Comparison of ENCODE assay signal across 8 cellular contexts in the genomic region with DNA sequence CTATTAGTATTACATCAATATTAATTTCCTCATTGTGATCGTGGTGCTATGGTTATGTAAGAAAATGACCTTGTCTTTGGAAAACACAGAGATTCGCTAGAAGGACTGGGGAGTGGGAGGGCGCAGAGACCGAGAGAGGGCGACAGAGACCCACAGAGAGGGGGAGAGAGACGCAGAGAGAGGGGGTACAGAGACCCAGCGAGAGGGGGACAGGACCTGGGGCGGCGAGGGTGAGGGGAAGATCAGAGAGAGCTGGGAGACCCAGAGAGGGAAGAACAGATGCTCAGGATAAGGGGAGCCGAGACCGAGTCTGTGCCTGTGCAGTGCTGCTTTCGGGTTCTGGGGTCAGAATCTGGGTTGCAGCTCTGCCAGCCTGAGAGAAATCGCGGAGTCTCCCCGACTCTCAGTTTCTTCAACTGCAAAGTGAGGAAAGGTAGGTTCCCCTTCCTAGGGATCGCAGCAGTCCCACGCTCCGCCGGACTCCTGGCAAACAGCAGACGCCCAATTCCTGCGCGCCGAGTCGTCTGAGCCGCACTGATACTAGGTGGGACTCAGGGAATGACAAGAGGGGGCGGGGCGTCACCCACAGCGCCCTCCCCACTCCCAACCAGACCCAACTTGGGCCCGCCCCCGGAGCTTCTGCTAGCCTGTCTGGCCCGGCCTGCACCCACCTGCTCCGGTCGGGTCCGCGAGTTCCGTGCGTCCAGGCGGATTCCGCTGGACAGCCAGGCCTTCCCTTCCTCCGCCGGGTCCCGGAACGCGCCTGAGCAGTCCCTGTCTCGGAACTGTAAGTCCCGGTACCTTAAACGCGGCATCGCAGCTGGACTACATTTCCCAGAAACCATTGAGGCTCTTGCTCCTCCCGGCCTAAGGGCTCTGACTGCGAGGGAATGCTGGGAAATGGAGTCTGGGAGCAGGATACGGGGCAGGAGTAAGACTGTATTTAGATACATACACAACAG. TPM values are rescaled to one million over a fixed set of nuclear protein-coding genes. Genes with fewer than 3 reads are reported as not detected.
A peak's percentile ranks its signal among the peaks of the same experiment; 100 is the strongest.
DNase-seq lines count a peak whose midpoint lies in the region; ATAC-seq, FAIRE-seq and TF ChIP-seq lines count a peak whose summit lies in the region.

No MANE protein-coding gene starts in this region.

- no peaks in the 10 kb centered on the region for H3K4me1 ChIP-seq in H1 (replicated peaks in 1 of 4; ENCODE audit: control insufficient read depth in 3 of 4, insufficient read depth in 4 of 4, low read length in 3 of 4)
- no peaks in the 10 kb centered on the region for H3K4me1 ChIP-seq in mesenchymal stem cell (ENCODE audit: control insufficient read depth, insufficient read depth, low read depth, low read length)

- H3K9me3 ChIP-seq in H1 (ENCODE audit: insufficient read depth in 2 of 2, low read depth in 1 of 2, low read length in 1 of 2) (no peaks in the 10 kb centered on the region), mesenchymal stem cell (ENCODE audit: control insufficient read depth, low read length) (peaks cover 10% of the 10 kb centered on the region)

- no peak overlapping the region for H2BK15ac ChIP-seq in H1 (ENCODE audit: low read length)
- no peak overlapping the region for H2BK15ac ChIP-seq in mesenchymal stem cell (ENCODE audit: low read depth, poor library complexity, severe bottlenecking)

- no peak overlapping the region for H3K4ac ChIP-seq in H1 (replicated peaks; ENCODE audit: insufficient read length, low read depth, low read length)
- no peak overlapping the region for H3K4ac ChIP-seq in mesenchymal stem cell (ENCODE audit: low read depth in 1 of 2, low read length in 2 of 2)

- ATAC-seq in HG03135 (IDR thresholded peaks at IDR 0.05; ENCODE audit: unreplicated experiment) (peak; percentile 66), GM21367 (IDR thresholded peaks at IDR 0.05; ENCODE audit: unreplicated experiment) (no peak)

- H3K4me2 ChIP-seq in H1 (ENCODE audit: insufficient read depth in 1 of 2, low read depth in 2 of 2, low read length in 2 of 2), result peak overlapping the region; percentile 60 to 89
- peak overlapping the region; percentile 62 for H3K4me2 ChIP-seq in mesenchymal stem cell (ENCODE audit: low read length, poor library complexity, severe bottlenecking)

- no peak for TF ChIP-seq EP300 in H1 (IDR thresholded peaks at IDR 0.05; ENCODE audit: borderline replicate concordance in 1 of 2, low read depth in 2 of 2, low read length in 2 of 2)

- TF ChIP-seq POLR2A in H1 (IDR thresholded peaks at IDR 0.05; ENCODE audit: control extremely low read depth in 1 of 2, low read depth in 2 of 2, low read length in 2 of 2), result no peak

- no peak overlapping the region for H2AK5ac ChIP-seq in H1 (ENCODE audit: low read depth, low read length)
- H2AK5ac ChIP-seq in mesenchymal stem cell (ENCODE audit: low read length, severe bottlenecking), result no peak overlapping the region

- H2BK120ac ChIP-seq in H1 (replicated peaks; ENCODE audit: low read depth, low read length) (no peak overlapping the region), mesenchymal stem cell (ENCODE audit: low read depth, low read length) (no peak overlapping the region)

- H4K8ac ChIP-seq in H1 (ENCODE audit: extremely low read depth, insufficient read depth, low read length), result peak overlapping the region; percentile 94
- H4K8ac ChIP-seq in mesenchymal stem cell (ENCODE audit: low read length), result no peak overlapping the region

- H3K56ac ChIP-seq in H1 (replicated peaks; ENCODE audit: insufficient read length, low read depth, low read length), result no peak overlapping the region

- DNase-seq in CD1c-positive myeloid dendritic cell (ENCODE audit: extremely low spot score), result peak; percentile 81
- peak; percentile 20 for DNase-seq in NCI-H82 treated with DMSO at 0.1 percent for 48 hours (lab: John Stamatoyannopoulos, UW; ENCODE audit: unreplicated experiment)
- peak; percentile 38 for DNase-seq in activated CD8-positive, alpha-beta memory T cell treated with anti-CD3 and anti-CD28 coated beads, Interleukin-2, amount 50 U/mL, for 1 hour (ENCODE audit: extremely low read depth)
- peak in 1 of 2 experiments; percentile 86 for DNase-seq in H1 (ENCODE audit: low read depth in 1 of 2, low spot score in 2 of 2)
- peak; percentile 67 for DNase-seq in mesenchymal stem cell
- DNase-seq in stimulated activated CD4-positive, alpha-beta T cell treated with anti-CD3 and anti-CD28 coated beads, TNF-alpha, amount 100 ng/mL, for 48 hours (ENCODE audit: low read depth in 3 of 3), result peak; percentile 40 to 60 (median 46)

- H2BK5ac ChIP-seq in H1 (ENCODE audit: low read depth, low read length) (no peak overlapping the region), mesenchymal stem cell (ENCODE audit: low read depth, low read length, poor library complexity, severe bottlenecking) (no peak overlapping the region)

- H4K91ac ChIP-seq in H1 (replicated peaks; ENCODE audit: insufficient read length, low read length) (no peak overlapping the region), mesenchymal stem cell (ENCODE audit: low read length) (no peak overlapping the region)

- 0 out of 7 replicates have a peak, but pooled peaks cover 0 to 2% (median under 1%) of the 10 kb centered on the region in 4 experiments for H3K27me3 ChIP-seq in H1 (replicated peaks in 1 of 4; ENCODE audit: control insufficient read depth in 3 of 4, extremely low read depth in 1 of 4, insufficient read depth in 3 of 4, low read length in 3 of 4)
- H3K27me3 ChIP-seq in mesenchymal stem cell (ENCODE audit: control insufficient read depth in 1 of 2, insufficient read depth in 1 of 2, low read length in 2 of 2), result peaks cover 0 to 14% of the 10 kb centered on the region in 2 experiments

- 4% methylated on average over 49 of the region's 52 CpGs; no CpG with 5 or more reads in 1 of the 2 experiments for WGBS in H1 (ENCODE audit: extremely low coverage in 1 of 2, insufficient coverage in 1 of 2, insufficient read length in 1 of 2, insufficient replicate concordance in 2 of 2, low coverage in 1 of 2, low lambda C conversion rate in 2 of 2, missing lambda C conversion rate in 1 of 2), 2 experiments
- under 1% methylated on average over 41 of the region's 52 CpGs for WGBS in mesenchymal stem cell

- H3K18ac ChIP-seq in H1 (ENCODE audit: extremely low read depth, low read length), result no peak overlapping the region
- H3K18ac ChIP-seq in mesenchymal stem cell (ENCODE audit: low read depth in 1 of 2, low read length in 2 of 2), result no peak overlapping the region

- H3K36me3 ChIP-seq in H1 (ENCODE audit: control insufficient read depth in 2 of 4, insufficient read depth in 4 of 4, low read length in 3 of 4), result no peaks in the 10 kb centered on the region
- H3K36me3 ChIP-seq in mesenchymal stem cell (ENCODE audit: control insufficient read depth in 1 of 2, insufficient read depth in 2 of 2, low read depth in 1 of 2, low read length in 2 of 2), result no peaks in the 10 kb centered on the region

- TF ChIP-seq RAD21 in H1 (IDR thresholded peaks at IDR 0.05 in 1 of 2, conservative IDR thresholded peaks at IDR 0.05 in 1 of 2; ENCODE audit: low read depth in 2 of 2, low read length in 2 of 2), result peak; percentile 77 to 83

- no peaks in the 10 kb centered on the region for H4K20me1 ChIP-seq in H1 (replicated peaks in 1 of 2; ENCODE audit: control insufficient read depth in 1 of 2, insufficient read depth in 2 of 2, low read length in 2 of 2)

- no peak overlapping the region for H3K14ac ChIP-seq in H1 (ENCODE audit: insufficient read length)
- no peak overlapping the region for H3K14ac ChIP-seq in mesenchymal stem cell (ENCODE audit: low read length in 2 of 2)

- H3K79me1 ChIP-seq in H1 (ENCODE audit: low read depth, low read length) (no peaks in the 10 kb centered on the region), mesenchymal stem cell (replicated peaks; ENCODE audit: low read length, poor library complexity, severe bottlenecking) (no peaks in the 10 kb centered on the region)

- peaks cover 4% of the 10 kb centered on the region; the same call in 1 of the 2 replicates for H3K23me2 ChIP-seq in H1 (ENCODE audit: low read depth, low read length)

- H2BK20ac ChIP-seq in H1 (ENCODE audit: low read length), result no peak overlapping the region

- POLR2A ChIA-PET in H1 (lab: Charles Lee; ENCODE audit: partially characterized antibody), result interaction anchor here (0.8 kb wide), 1 partner anchor 17 kb away, joined by 3 read pairs; no protein-coding TSS in a partner anchor

- FAIRE-seq in H1 (lab: Jason Lieb, UNC), result peak; percentile 50

- H3K27ac ChIP-seq in H1 (ENCODE audit: low read depth, low read length), result no peak overlapping the region
- H3K27ac ChIP-seq in mesenchymal stem cell (ENCODE audit: low read length, poor library complexity, severe bottlenecking), result no peak overlapping the region

- no peak overlapping the region for H4K5ac ChIP-seq in H1 (ENCODE audit: insufficient read length, low read depth, low read length)

- H3K4me3 ChIP-seq in H1 (ENCODE audit: extremely low read depth in 1 of 4, insufficient read depth in 2 of 4, low read depth in 3 of 4, low read length in 4 of 4) (peak overlapping the region; percentile 73 to 88 (median 77)), mesenchymal stem cell (ENCODE audit: insufficient read depth in 1 of 2, low read depth in 1 of 2, low read length in 2 of 2) (peak overlapping the region; percentile 53 to 71)

- H3K23ac ChIP-seq in H1 (ENCODE audit: insufficient read length), result no peak overlapping the region
- no peak overlapping the region for H3K23ac ChIP-seq in mesenchymal stem cell (ENCODE audit: low read length in 2 of 2)

- H3K79me2 ChIP-seq in H1 (ENCODE audit: control insufficient read depth in 1 of 2, insufficient read depth in 2 of 2, low read length in 2 of 2), result no peaks in the 10 kb centered on the region

- no peak overlapping the region; a peak in 1 of 7 replicates for H3K9ac ChIP-seq in H1 (replicated peaks in 1 of 4; ENCODE audit: extremely low read depth in 1 of 4, low read depth in 3 of 4, low read length in 3 of 4)
- H3K9ac ChIP-seq in mesenchymal stem cell (ENCODE audit: low read length), result peak overlapping the region; percentile 64

- TF ChIP-seq CTCF in H1 (IDR thresholded peaks at IDR 0.05; ENCODE audit: control extremely low read depth in 1 of 3, insufficient read depth in 1 of 3, low read depth in 1 of 3, low read length in 3 of 3), result peak; percentile 65 to 73 (median 67)

- no peak overlapping the region; the same call in 1 of the 2 replicates for H2BK12ac ChIP-seq in H1 (ENCODE audit: low read depth, low read length)
- no peak overlapping the region for H2BK12ac ChIP-seq in mesenchymal stem cell (ENCODE audit: low read length in 2 of 2)

- CTCF ChIA-PET in H1 (lab: Charles Lee; ENCODE audit: partially characterized antibody), result interaction anchor here (0.7 to 3.8 kb wide), 25 partner anchors 12 to 205 kb away, joined by 3 to 25 read pairs (median 4); a partner anchor contains a TSS

- H2AFZ ChIP-seq in H1 (ENCODE audit: low read length) (peak overlapping the region; percentile 93), mesenchymal stem cell (ENCODE audit: low read depth, low read length) (no peak overlapping the region)

RNA-seq across cellular contexts. Expression of a gene that starts 15.3 kb away (rescaled TPM):
- 0.94 and 1.7 TPM in 2 replicates for total RNA-seq in H1 (2021; fragmentation: NEBNext Ultra II Directional; extraction: Animal tissue kit (Norgen Biotek cat#: 25700))
- polyA plus RNA-seq in H1 (2011; rRNA removed), result 1.9 TPM in 2 replicates
- 2.3 TPM for polyA plus RNA-seq in H1 (2011; cell fraction: cytosol; rRNA removed)
- 2.6 TPM for polyA plus RNA-seq in H1 (2011; cell fraction: nucleus; rRNA removed)
- polyA plus RNA-seq in H1 (2012, experiment 1 of 2), result 1.4 to 3.6 TPM (median 2.6 TPM) in 4 replicates
- 1.4 TPM for polyA plus RNA-seq in H1 (2012, experiment 2 of 2)
- 2.1 TPM for polyA plus RNA-seq in H1 (2013, experiment 1 of 2)
- 2.2 TPM for polyA plus RNA-seq in H1 (2013, experiment 2 of 2)
- polyA minus RNA-seq in H1 (2011; rRNA and poly(A)+ RNA removed), result 0.66 TPM in 1 of 2 replicates, not detected in the other
- 2.3 TPM for polyA minus RNA-seq in H1 (2011; cell fraction: cytosol; rRNA and poly(A)+ RNA removed)
- not detected for polyA minus RNA-seq in H1 (2011; cell fraction: nucleus; rRNA and poly(A)+ RNA removed)
- polyA plus RNA-seq in mesenchymal stem cell (2013, experiment 1 of 2), result not detected
- not detected for polyA plus RNA-seq in mesenchymal stem cell (2013, experiment 2 of 2)

RNA-seq across cellular contexts. Expression of a gene that starts 55.7 kb away (rescaled TPM):
- total RNA-seq in H1 (2021; fragmentation: NEBNext Ultra II Directional; extraction: Animal tissue kit (Norgen Biotek cat#: 25700)), result 25.7 and 28.6 TPM in 2 replicates
- polyA plus RNA-seq in H1 (2011; rRNA removed), result 17.3 and 25.3 TPM in 2 replicates
- polyA plus RNA-seq in H1 (2011; cell fraction: cytosol; rRNA removed), result 19.4 TPM
- polyA plus RNA-seq in H1 (2011; cell fraction: nucleus; rRNA removed), result 34.3 TPM
- polyA plus RNA-seq in H1 (2012, experiment 1 of 2), result 13.5 to 25.2 TPM (median 23.2 TPM) in 4 replicates
- 12.8 TPM for polyA plus RNA-seq in H1 (2012, experiment 2 of 2)
- 11.0 TPM for polyA plus RNA-seq in H1 (2013, experiment 1 of 2)
- 10.4 TPM for polyA plus RNA-seq in H1 (2013, experiment 2 of 2)
- polyA minus RNA-seq in H1 (2011; rRNA and poly(A)+ RNA removed), result 16.9 and 19.5 TPM in 2 replicates
- polyA minus RNA-seq in H1 (2011; cell fraction: cytosol; rRNA and poly(A)+ RNA removed), result 19.5 TPM
- polyA minus RNA-seq in H1 (2011; cell fraction: nucleus; rRNA and poly(A)+ RNA removed), result 26.9 TPM
- not detected for polyA plus RNA-seq in mesenchymal stem cell (2013, experiment 1 of 2)
- polyA plus RNA-seq in mesenchymal stem cell (2013, experiment 2 of 2), result not detected
